Comparison of ENCODE assay signal across 21 cellular contexts in the genomic region with DNA sequence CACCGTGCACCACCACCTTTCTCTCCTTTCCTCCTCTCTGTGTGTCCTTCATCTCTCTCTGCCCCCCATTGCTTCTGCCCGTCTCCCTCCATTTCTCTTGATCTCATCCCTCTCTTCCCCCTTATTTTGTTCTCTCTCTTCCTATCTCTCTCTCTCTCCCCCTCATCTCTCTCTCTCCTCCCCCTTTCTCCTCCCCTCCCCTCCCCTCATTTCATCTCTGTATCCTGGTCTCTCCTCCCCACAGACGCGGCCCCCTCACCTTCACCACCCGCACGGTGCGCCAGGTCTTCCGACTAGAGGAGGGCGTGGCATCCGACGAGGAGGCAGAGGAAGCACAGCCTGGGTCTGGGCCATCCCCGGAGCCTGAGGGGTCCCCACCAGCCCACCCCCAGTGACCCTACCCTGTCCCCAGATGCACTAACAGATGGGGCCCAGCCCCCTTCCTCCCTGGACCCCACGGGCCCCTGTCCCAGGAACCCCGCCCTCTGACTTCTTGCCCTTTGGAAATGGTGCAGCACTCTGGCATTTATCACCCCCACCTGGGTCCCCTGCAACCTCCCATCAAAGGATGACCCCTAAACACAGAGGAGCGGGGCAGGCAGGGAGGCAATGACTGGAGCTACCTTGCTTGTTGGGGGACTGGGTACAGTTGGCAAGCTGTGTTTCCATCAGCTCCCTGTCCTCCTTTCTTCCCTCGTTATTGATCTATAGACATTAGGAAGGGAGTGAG. TPM values are rescaled to one million over a fixed set of nuclear protein-coding genes. Genes with fewer than 3 reads are reported as not detected.
A peak's percentile ranks its signal among the peaks of the same experiment; 100 is the strongest.
DNase-seq lines count a peak whose midpoint lies in the region; ATAC-seq and TF ChIP-seq lines count a peak whose summit lies in the region.
"Had no signal": no experiment of that assay in that cellular context is flagged by ENCODE, and none has a peak within 500 bp of the region (broad histone marks: within the 10 kb centered on the region; RNA-seq: fewer than 3 reads in every experiment).

No MANE protein-coding gene starts in this region.

- H3K27me3 Mint-ChIP-seq in Caco-2 (ENCODE audit: insufficient read depth, unreplicated experiment) (peaks cover 2% of the 10 kb centered on the region), endodermal cell (ENCODE audit: insufficient read depth) (peaks cover 22% of the 10 kb centered on the region)

- H3K4ac ChIP-seq in mesendoderm (ENCODE audit: low read depth, low read length), result no peak overlapping the region

- intact Hi-C loops in Caco-2 (cut with micrococcal nuclease; ENCODE audit: unreplicated experiment), result loop anchor here (5.0 to 10.0 kb wide), 2 partner anchors 142 to 435 kb away; a partner anchor contains a TSS
- intact Hi-C loops in posterior vena cava (cut with DNase I), result no loop called here
- intact Hi-C loops in right lobe of liver (cut with DNase I), result no loop called here

- peaks cover 11% of the 10 kb centered on the region; the same call in 1 of the 2 replicates for H3K4me1 ChIP-seq in Caco-2
- peaks cover 6% of the 10 kb centered on the region; the same call in 1 of the 2 replicates for H3K4me1 ChIP-seq in HEK293 (ENCODE audit: control insufficient read depth, insufficient read depth, low read length)
- no peaks in the 10 kb centered on the region for H3K4me1 ChIP-seq in endodermal cell (ENCODE audit: control insufficient read depth, insufficient read depth, low read length)
- H3K4me1 ChIP-seq in right lobe of liver, result no peaks in the 10 kb centered on the region
- peaks cover 4% of the 10 kb centered on the region for H3K4me1 ChIP-seq in mesendoderm (ENCODE audit: control insufficient read depth, low read depth, low read length)
- H3K4me1 ChIP-seq: BE2C had no signal

- no peaks in the 10 kb centered on the region for H3K9me3 ChIP-seq in Caco-2
- H3K9me3 ChIP-seq in HEK293 (ENCODE audit: control insufficient read depth, insufficient read depth, low read depth, low read length), result no peaks in the 10 kb centered on the region
- H3K9me3 ChIP-seq in endodermal cell (ENCODE audit: control insufficient read depth, low read length), result no peaks in the 10 kb centered on the region
- H3K9me3 ChIP-seq in right lobe of liver, result no peaks in the 10 kb centered on the region
- H3K9me3 ChIP-seq: BE2C had no signal

- H3K36me3 ChIP-seq in Caco-2 (ENCODE audit: control insufficient read depth, insufficient read depth, low read length) (no peaks in the 10 kb centered on the region), HEK293 (ENCODE audit: control insufficient read depth in 2 of 2, insufficient read depth in 1 of 2, low read length in 2 of 2) (no peaks in the 10 kb centered on the region), endodermal cell (ENCODE audit: control insufficient read depth, insufficient read depth, low read length) (no peaks in the 10 kb centered on the region), right lobe of liver (peaks cover 0 to 10% (median 0%) of the 10 kb centered on the region in 4 donors), mesendoderm (ENCODE audit: control insufficient read depth, insufficient read depth, low read length) (no peaks in the 10 kb centered on the region)
- H3K36me3 ChIP-seq: BE2C had no signal

- TF ChIP-seq CTCF in Caco-2 (IDR thresholded peaks at IDR 0.05; ENCODE audit: insufficient read depth in 1 of 2, low read depth in 1 of 2, low read length in 1 of 2, severe bottlenecking in 1 of 2, unreplicated experiment in 1 of 2) (no peak), HEK293 (tag by site-specific recombination; IDR thresholded peaks at IDR 0.05) (no peak), endodermal cell (conservative IDR thresholded peaks at IDR 0.05) (no peak), right lobe of liver (IDR thresholded peaks at IDR 0.05) (no peak)

- WGBS in endodermal cell (ENCODE audit: insufficient coverage in 1 of 2, insufficient read length in 1 of 2), 2 experiments, result 76 to 83% methylated on average over 5 to 16 of the region's 16 CpGs
- 73% methylated on average over 12 of the region's 16 CpGs for WGBS in right lobe of liver (ENCODE audit: insufficient coverage, low coverage, low lambda C conversion rate, missing lambda C conversion rate)
- no CpG with 5 or more reads among the region's 16 CpGs for WGBS in mesendoderm (ENCODE audit: extremely low coverage, insufficient coverage, low lambda C conversion rate)

- H3K27me3 ChIP-seq in Caco-2 (replicated peaks; ENCODE audit: control insufficient read depth, insufficient read depth, low read length), result no peaks in the 10 kb centered on the region; the same call in 1 of the 2 replicates
- peaks cover 10% of the 10 kb centered on the region for H3K27me3 ChIP-seq in endodermal cell (ENCODE audit: control insufficient read depth, insufficient read depth, low read length, poor library complexity, severe bottlenecking)
- H3K27me3 ChIP-seq in right lobe of liver, result no peaks in the 10 kb centered on the region
- H3K27me3 ChIP-seq in mesendoderm (ENCODE audit: insufficient read depth, low read length, poor library complexity), result no peaks in the 10 kb centered on the region

- H3K79me2 ChIP-seq in mesendoderm (ENCODE audit: control insufficient read depth, insufficient read depth, low read length), result no peaks in the 10 kb centered on the region

- H3K9ac ChIP-seq in endodermal cell (ENCODE audit: extremely low read depth, low read length, poor library complexity, severe bottlenecking) (no peak overlapping the region), mesendoderm (ENCODE audit: low read length) (no peak overlapping the region)

- H3K4me1 Mint-ChIP-seq in Caco-2 (ENCODE audit: low read depth, unreplicated experiment), result peaks cover 10% of the 10 kb centered on the region
- H3K4me1 Mint-ChIP-seq in endodermal cell, result peaks cover 16% of the 10 kb centered on the region
- H3K4me1 Mint-ChIP-seq: GM23338 had no signal

- no peak for ATAC-seq in right lobe of liver
- no peak for ATAC-seq in HG03196 (IDR thresholded peaks at IDR 0.05; ENCODE audit: unreplicated experiment)
- ATAC-seq: GM23338, HepG2 had no signal

- no peak overlapping the region for H2BK120ac ChIP-seq in mesendoderm (ENCODE audit: low read depth, low read length)

- peaks cover 13% of the 10 kb centered on the region for H3K36me3 Mint-ChIP-seq in Caco-2 (ENCODE audit: insufficient read depth, unreplicated experiment)
- H3K36me3 Mint-ChIP-seq in endodermal cell (ENCODE audit: low read depth), result no peaks in the 10 kb centered on the region
- H3K36me3 Mint-ChIP-seq: IgD-negative memory B cell had no signal

- H3K9me3 Mint-ChIP-seq in Caco-2 (ENCODE audit: unreplicated experiment), result no peaks in the 10 kb centered on the region
- H3K9me3 Mint-ChIP-seq in endodermal cell, result no peaks in the 10 kb centered on the region
- H3K9me3 Mint-ChIP-seq: CD4-positive, alpha-beta T cell; H9 had no signal

- CTCF ChIA-PET in Caco-2 (lab: Charles Lee), result no interaction called here
- CTCF ChIA-PET in HEK293 (lab: Yijun Ruan, JAX), result interaction anchor here (0.5 kb wide), 1 partner anchor 250 kb away, joined by 3 read pairs; no protein-coding TSS in a partner anchor

- DNase-seq in Caco-2 (no peak), endodermal cell (peak; percentile 33), posterior vena cava (ENCODE audit: low spot score) (peak; percentile 49), right lobe of liver (no peak), mesendoderm (no peak), A172 (ENCODE audit: low spot score) (no peak)
- DNase-seq: ACHN; BE2C; C1 segment of cervical spinal cord; CD4-positive, alpha-beta T cell; DMS153; DMS79; GDM1; H9; KBM-7 had no signal

- no peaks in the 10 kb centered on the region for H3K79me1 ChIP-seq in mesendoderm (ENCODE audit: low read length)

- BruUV-seq in Caco-2 (replicated peaks; lab: Mats Ljungman, UMichigan), result TSS peak; percentile 41

- H3K27ac Mint-ChIP-seq in Caco-2 (ENCODE audit: unreplicated experiment) (no peak overlapping the region), endodermal cell (no peak overlapping the region)
- H3K27ac Mint-ChIP-seq: CD4-positive, alpha-beta T cell; GM23338; H9; IgD-negative memory B cell had no signal

- POLR2A ChIA-PET in Caco-2 (lab: Charles Lee) (no interaction called here), HEK293 (lab: Yijun Ruan, JAX) (no interaction called here)

- no peak overlapping the region for H3K56ac ChIP-seq in mesendoderm (ENCODE audit: low read length)

- no peak overlapping the region for H2BK15ac ChIP-seq in mesendoderm (replicated peaks; ENCODE audit: low read depth)

- no peak overlapping the region for H2BK5ac ChIP-seq in mesendoderm (ENCODE audit: low read length)

- no peak overlapping the region for H3K18ac ChIP-seq in mesendoderm (ENCODE audit: low read length)

- H4K8ac ChIP-seq in mesendoderm (ENCODE audit: low read depth, low read length), result no peak overlapping the region

- no peak overlapping the region for H3K4me2 ChIP-seq in mesendoderm (ENCODE audit: low read length)
- H3K4me2 ChIP-seq: GM23338 had no signal

- no peak overlapping the region for H4K5ac ChIP-seq in mesendoderm (ENCODE audit: low read length)

- H3K4me3 ChIP-seq in Caco-2 (ENCODE audit: low read depth, low read length) (no peak overlapping the region), HEK293 (ENCODE audit: low read depth, low read length) (no peak overlapping the region), endodermal cell (ENCODE audit: low read length) (no peak overlapping the region), right lobe of liver (no peak overlapping the region), mesendoderm (ENCODE audit: low read length) (no peak overlapping the region)
- H3K4me3 ChIP-seq: GM23338 had no signal

- no peak overlapping the region for H3K27ac ChIP-seq in HEK293 (ENCODE audit: extremely low read depth, low read depth, low read length)
- no peak overlapping the region for H3K27ac ChIP-seq in endodermal cell (ENCODE audit: low read depth, low read length)
- no peak overlapping the region for H3K27ac ChIP-seq in right lobe of liver
- H3K27ac ChIP-seq in mesendoderm (ENCODE audit: low read depth, low read length), result no peak overlapping the region

- no peak overlapping the region for H3K23ac ChIP-seq in mesendoderm (ENCODE audit: low read length)

- H3K4me3 Mint-ChIP-seq in Caco-2 (ENCODE audit: unreplicated experiment) (no peak overlapping the region), endodermal cell (no peak overlapping the region)
- H3K4me3 Mint-ChIP-seq: CD4-positive, alpha-beta T cell; GM23338; IgD-negative memory B cell had no signal

- H2AK5ac ChIP-seq in mesendoderm (ENCODE audit: low read length), result no peak overlapping the region

- TF ChIP-seq POLR2A in right lobe of liver (IDR thresholded peaks at IDR 0.05), result no peak

RNA-seq across cellular contexts. Expression of a gene that starts 19.6 kb away (rescaled TPM):
- 20.6 and 24.6 TPM in 2 replicates for total RNA-seq in Caco-2 (2022)
- total RNA-seq in endodermal cell, result 10 to 100 TPM in 1 of 2 donors, 1 to 10 TPM in 1; 8.6 to 10.7 TPM
- 3.8 TPM for polyA plus RNA-seq in endodermal cell (2013, experiment 1 of 2)
- polyA plus RNA-seq in endodermal cell (2013, experiment 2 of 2), result 4.2 TPM
- under 1 TPM; 0.83 to 0.90 TPM for total RNA-seq in posterior vena cava
- 1 to 10 TPM in 5 of 6 experiments, under 1 TPM in 1; 0.92 to 3.0 (median 2.3) TPM for total RNA-seq in right lobe of liver
- 3.7 TPM for polyA plus RNA-seq in mesendoderm (2013, experiment 1 of 2)
- 3.2 TPM for polyA plus RNA-seq in mesendoderm (2013, experiment 2 of 2)
- total RNA-seq in A172 (2014; rRNA removed; shearing (Covaris generic)), result 0.22 TPM in 1 of 2 replicates, not detected in the other
- polyA plus RNA-seq: IgD-negative memory B cell had no signal

RNA-seq across cellular contexts. Expression of a gene that starts 55.9 kb away (rescaled TPM):
- total RNA-seq in Caco-2 (2022) (1.2 and 1.6 TPM in 2 replicates), endodermal cell (1 to 10 TPM in 1 of 2 donors, under 1 TPM in 1; 0.91 to 1.5 TPM), posterior vena cava (under 1 TPM; 0.33 to 0.37 TPM), right lobe of liver (1 to 10 TPM in 3 of 6 experiments, under 1 TPM in 3; 0.19 to 2.2 (median 1.0) TPM)
- polyA plus RNA-seq in endodermal cell (2013, experiment 1 of 2), result 0.14 TPM
- 0.33 TPM for polyA plus RNA-seq in endodermal cell (2013, experiment 2 of 2)
- 0.17 TPM for polyA plus RNA-seq in mesendoderm (2013, experiment 1 of 2)
- 0.10 TPM for polyA plus RNA-seq in mesendoderm (2013, experiment 2 of 2)
- 0.07 and 0.16 TPM in 2 replicates for total RNA-seq in A172 (2014; rRNA removed; shearing (Covaris generic))
- total RNA-seq: Daoy, HepG2 had no signal
- polyA plus RNA-seq: HepG2 had no signal

Comparison
In these comparisons a context has a peak if more than half of its experiments do, and no peak if none do; other contexts are left out.
1. DNase-seq: peak in endodermal cell (single experiment) and posterior vena cava (single experiment); none in Caco-2 (0 of 2), right lobe of liver (0 of 3), mesendoderm (single experiment) and A172 (single experiment).